ENCODE assay signal across 8 cellular contexts in genomic region chr3:125054436-125055164, GRCh38. TPM values are rescaled to one million over a fixed set of nuclear protein-coding genes. Genes with fewer than 3 reads are reported as not detected.
DNase-seq lines count a peak whose midpoint lies in the region; ATAC-seq and TF ChIP-seq lines count a peak whose summit lies in the region.

No MANE protein-coding gene starts in this region.

- DNase-seq in KBM-7: peak; percentile 34
- DNase-seq in activated naive CD8-positive, alpha-beta T cell treated with anti-CD3 and anti-CD28 coated beads, Interleukin-2, amount 50 U/mL, for 24 hours: no peak
- DNase-seq in hepatocyte (ENCODE audit: low spot score): peak; percentile 52
- no peak for DNase-seq in retinal pigment epithelial cell (ENCODE audit: low read depth)
- DNase-seq in occipital lobe (lab: John Stamatoyannopoulos, UW): no peak

- H3K9ac ChIP-seq in BLaER1: peak overlapping the region; percentile 80

- peaks cover 8% of the 10 kb centered on the region for H3K36me3 Mint-ChIP-seq in activated naive CD8-positive, alpha-beta T cell treated with anti-CD3 and anti-CD28 coated beads, Interleukin-2, amount 50 U/mL, for 24 hours (ENCODE audit: low read depth)

- H3K27me3 ChIP-seq in BLaER1: no peaks in the 10 kb centered on the region
- no peaks in the 10 kb centered on the region for H3K27me3 ChIP-seq in hepatocyte

- H3K9me3 Mint-ChIP-seq in activated naive CD8-positive, alpha-beta T cell treated with anti-CD3 and anti-CD28 coated beads, Interleukin-2, amount 50 U/mL, for 24 hours: no peaks in the 10 kb centered on the region

- H3K79me2 ChIP-seq in hepatocyte: peaks cover 29% of the 10 kb centered on the region

- H3K9me2 ChIP-seq in hepatocyte (replicated peaks; ENCODE audit: insufficient read depth): no peaks in the 10 kb centered on the region

- H3K36me3 ChIP-seq in BLaER1: no peaks in the 10 kb centered on the region
- no peaks in the 10 kb centered on the region for H3K36me3 ChIP-seq in hepatocyte (replicated peaks; ENCODE audit: insufficient read depth, low read depth)

- in situ Hi-C loops in KBM-7 (cut with MboI; ENCODE audit: low pct_unique_long_range_greater_than_20kb, low sequenced_read_pairs): no loop called here

- H2AFZ ChIP-seq in hepatocyte: peak overlapping the region; percentile 22

- H3K9me3 ChIP-seq in BLaER1 (no peaks in the 10 kb centered on the region), hepatocyte (ENCODE audit: low read depth) (no peaks in the 10 kb centered on the region)

- ATAC-seq in GM18867 (IDR thresholded peaks at IDR 0.05; ENCODE audit: unreplicated experiment) (peak; percentile 44), HG03521 (IDR thresholded peaks at IDR 0.05; ENCODE audit: unreplicated experiment) (no peak)
- no peak for ATAC-seq in activated naive CD8-positive, alpha-beta T cell treated with anti-CD3 and anti-CD28 coated beads, Interleukin-2, amount 50 U/mL, for 24 hours

- no peak for TF ChIP-seq CTCF in hepatocyte (IDR thresholded peaks at IDR 0.05; ENCODE audit: poor library complexity)
- no peak for TF ChIP-seq CTCF in retinal pigment epithelial cell (conservative IDR thresholded peaks at IDR 0.05; ENCODE audit: low read depth, low read length)

- peak overlapping the region; percentile 89 for H3K27ac Mint-ChIP-seq in activated naive CD8-positive, alpha-beta T cell treated with anti-CD3 and anti-CD28 coated beads, Interleukin-2, amount 50 U/mL, for 24 hours

- H3K27me3 Mint-ChIP-seq in activated naive CD8-positive, alpha-beta T cell treated with anti-CD3 and anti-CD28 coated beads, Interleukin-2, amount 50 U/mL, for 24 hours: peaks cover 6% of the 10 kb centered on the region

- WGBS in hepatocyte (ENCODE audit: low lambda C conversion rate, missing lambda C conversion rate): 14% methylated on average over 13 of the region's 13 CpGs

- H3K27ac ChIP-seq in BLaER1 (peak overlapping the region; percentile 70; the same call in 1 of the 2 replicates), hepatocyte (peak overlapping the region; percentile 76)

- H4K20me1 ChIP-seq in BLaER1 (peaks cover 30% of the 10 kb centered on the region), hepatocyte (ENCODE audit: insufficient read depth, poor library complexity, severe bottlenecking) (peaks cover 9% of the 10 kb centered on the region)

- H3K4me3 Mint-ChIP-seq in activated naive CD8-positive, alpha-beta T cell treated with anti-CD3 and anti-CD28 coated beads, Interleukin-2, amount 50 U/mL, for 24 hours: peak overlapping the region; percentile 94

- H3K4me1 Mint-ChIP-seq in activated naive CD8-positive, alpha-beta T cell treated with anti-CD3 and anti-CD28 coated beads, Interleukin-2, amount 50 U/mL, for 24 hours: peaks cover 54% of the 10 kb centered on the region

- peaks cover 58% of the 10 kb centered on the region for H3K4me1 ChIP-seq in BLaER1
- peaks cover 29% of the 10 kb centered on the region for H3K4me1 ChIP-seq in hepatocyte (ENCODE audit: insufficient read depth)

- peak overlapping the region; percentile 83 for H3K4me3 ChIP-seq in BLaER1
- H3K4me3 ChIP-seq in hepatocyte: peak overlapping the region; percentile 72
- peak overlapping the region; percentile 68 for H3K4me3 ChIP-seq in retinal pigment epithelial cell (ENCODE audit: low read length)

- peak overlapping the region; percentile 92 for H3K4me2 ChIP-seq in BLaER1
- peak overlapping the region; percentile 85 for H3K4me2 ChIP-seq in hepatocyte

RNA-seq across cellular contexts. Expression of gene HEG1, which starts 1.2 kb away (rescaled TPM):
- total RNA-seq in hepatocyte: 25.1 and 27.2 TPM in 2 replicates
- 22.5 and 27.3 TPM in 2 replicates for polyA plus RNA-seq in hepatocyte
- total RNA-seq in occipital lobe: 6.6 TPM

Comparison
In these comparisons a context has a peak if more than half of its experiments do, and no peak if none do; other contexts are left out.
1. DNase-seq: peak in KBM-7 (single experiment) and hepatocyte (single experiment); none in activated naive CD8-positive, alpha-beta T cell treated with anti-CD3 and anti-CD28 coated beads, Interleukin-2, amount 50 U/mL, for 24 hours (single experiment), retinal pigment epithelial cell (single experiment) and occipital lobe (single experiment).
2. Peak in every context shown above with its lines, with median percentiles within 50 percentile points of each other: H3K4me3 ChIP-seq.